In the genomic region with DNA sequence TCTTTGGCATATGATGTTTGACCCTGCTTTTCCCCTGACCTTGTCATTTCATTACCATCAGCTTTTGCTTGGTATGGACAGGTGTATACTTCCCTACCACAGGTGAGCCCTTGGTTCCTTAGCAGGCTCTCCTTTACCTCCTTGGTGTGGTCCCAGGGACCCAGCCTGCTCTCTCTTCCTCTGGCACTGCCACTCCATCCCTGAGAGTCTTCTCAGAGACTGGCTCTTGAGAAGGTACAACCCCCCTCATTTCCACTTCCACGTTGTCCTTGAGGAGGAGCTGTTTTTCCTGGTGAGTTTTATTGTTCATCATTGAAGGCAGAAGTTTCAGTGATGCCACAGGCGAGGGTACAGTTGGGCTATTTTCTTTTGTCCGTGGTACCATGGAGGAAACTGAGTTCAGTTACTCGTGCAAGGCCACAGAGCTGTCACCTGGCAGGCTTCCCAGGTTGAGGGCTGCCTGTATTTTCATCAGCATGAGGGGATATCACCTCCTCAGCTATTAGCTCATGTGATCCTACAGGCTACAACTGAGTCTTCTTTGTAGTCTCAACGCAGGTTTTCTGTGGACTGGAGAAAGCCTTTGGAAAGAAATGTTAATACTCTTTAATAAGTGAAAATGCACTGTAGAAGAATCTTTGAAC, we compare ENCODE assay signal across 14 cellular contexts.
"Had no signal": no experiment of that assay in that cellular context is flagged by ENCODE, and none has a peak within 500 bp of the region (broad histone marks: within the 10 kb centered on the region; RNA-seq: fewer than 3 reads in every experiment).

No MANE protein-coding gene starts in this region.

- H3K27ac Mint-ChIP-seq: activated CD4-positive, alpha-beta T cell treated with anti-CD3 and anti-CD28 coated beads, Interleukin-2, amount 10 ng/mL, durations not matched to agents 24 days and 14 days; nephron had no signal

- ATAC-seq: activated T-cell treated with anti-CD3 and anti-CD28 coated beads, Interleukin-2, amount 50 U/mL, for 4 hours; left ventricle myocardium superior; stimulated activated naive CD8-positive, alpha-beta T cell treated with anti-CD3 and anti-CD28 coated beads, Interleukin-15, amount 100 ng/mL, for 72 hours; WTC11 had no signal

- H3K27me3 Mint-ChIP-seq: activated CD4-positive, alpha-beta T cell treated with anti-CD3 and anti-CD28 coated beads, Interleukin-2, amount 10 ng/mL, durations not matched to agents 24 days and 14 days; central memory CD8-positive, alpha-beta T cell; stimulated activated naive CD8-positive, alpha-beta T cell treated with anti-CD3 and anti-CD28 coated beads, Interleukin-15, amount 100 ng/mL, for 72 hours had no signal

- DNase-seq: activated CD4-positive, alpha-beta T cell treated with anti-CD3 and anti-CD28 coated beads, Interleukin-2, amount 10 ng/mL, durations not matched to agents 24 days and 14 days; activated T-cell treated with anti-CD3 and anti-CD28 coated beads, Interleukin-2, amount 50 U/mL, for 4 hours; cortex of kidney; effector CD8-positive, alpha-beta T cell; left ventricle myocardium superior; mesendoderm; stimulated activated CD4-positive, alpha-beta T cell treated with anti-CD3 and anti-CD28 coated beads, Interleukin-4, amount 100 ng/mL, for 1 hour; stimulated activated CD8-positive, alpha-beta memory T cell treated with anti-CD3 and anti-CD28 coated beads, Interleukin-4, amount 100 ng/mL, for 48 hours; stimulated activated naive CD8-positive, alpha-beta T cell treated with anti-CD3 and anti-CD28 coated beads, Interleukin-15, amount 100 ng/mL, for 72 hours had no signal

- H3K27ac ChIP-seq: thoracic aorta had no signal

- H3K4me3 Mint-ChIP-seq: activated CD4-positive, alpha-beta T cell treated with anti-CD3 and anti-CD28 coated beads, Interleukin-2, amount 10 ng/mL, durations not matched to agents 24 days and 14 days; activated T-cell treated with anti-CD3 and anti-CD28 coated beads, Interleukin-2, amount 50 U/mL, for 4 hours; central memory CD8-positive, alpha-beta T cell; nephron; stimulated activated naive CD8-positive, alpha-beta T cell treated with anti-CD3 and anti-CD28 coated beads, Interleukin-15, amount 100 ng/mL, for 72 hours; T-helper 1 cell treated with Interleukin-12 subunit alpha and Interleukin-12 subunit beta and Interleukin-4 antibody, amounts not matched to agents 30 μg/mL and 1 μg/mL, for 36 hours; WTC11 had no signal

- H3K9me3 Mint-ChIP-seq: activated CD4-positive, alpha-beta T cell treated with anti-CD3 and anti-CD28 coated beads, Interleukin-2, amount 10 ng/mL, durations not matched to agents 24 days and 14 days; activated T-cell treated with anti-CD3 and anti-CD28 coated beads, Interleukin-2, amount 50 U/mL, for 4 hours; central memory CD8-positive, alpha-beta T cell; nephron; stimulated activated naive CD8-positive, alpha-beta T cell treated with anti-CD3 and anti-CD28 coated beads, Interleukin-15, amount 100 ng/mL, for 72 hours; T-helper 1 cell treated with Interleukin-12 subunit alpha and Interleukin-12 subunit beta and Interleukin-4 antibody, amounts not matched to agents 30 μg/mL and 1 μg/mL, for 36 hours; WTC11 had no signal
